Comparison of ENCODE assay signal across 19 cellular contexts in genomic region chr4:119152741-119153140, GRCh38. TPM values are rescaled to one million over a fixed set of nuclear protein-coding genes. Genes with fewer than 3 reads are reported as not detected.
"Had no signal": no experiment of that assay in that cellular context is flagged by ENCODE, and none has a peak within 500 bp of the region (broad histone marks: within the 10 kb centered on the region; RNA-seq: fewer than 3 reads in every experiment).

No MANE protein-coding gene starts in this region.

- DNase-seq: dermis blood vessel endothelial cell; effector memory CD8-positive, alpha-beta T cell; erythroblast; esophagus squamous epithelium; foreskin fibroblast; heart right ventricle; hypothalamus; mesendoderm; midbrain; naive thymus-derived CD4-positive, alpha-beta T cell; sigmoid colon; spleen; stimulated activated CD4-positive, alpha-beta T cell treated with anti-CD3 and anti-CD28 coated beads, Interleukin-15, amount 100 ng/mL, for 24 hours; stimulated activated CD4-positive, alpha-beta T cell treated with anti-CD3 and anti-CD28 coated beads, Interleukin-2, amount 100 ng/mL, for 48 hours; stimulated activated naive B cell treated with anti-CD40 and anti-IgM and Interleukin-4, amounts not matched to agents 10 μg/mL and 1 μg/mL and 100 μg/mL, for 72 hours; upper lobe of left lung had no signal

RNA-seq across cellular contexts. Expression of gene MYOZ2, which starts 17.1 kb away (rescaled TPM):
- total RNA-seq: esophagus squamous epithelium; left lobe of liver; lower leg skin; lung microvascular endothelial cell; naive thymus-derived CD4-positive, alpha-beta T cell had no signal
